In genomic region chr11:45929486-45930030, GRCh38 we compare ENCODE assay signal across 1 cellular context.
A peak's percentile ranks its signal among the peaks of the same experiment; 100 is the strongest.
TF ChIP-seq lines count a peak whose summit lies in the region.

No MANE protein-coding gene starts in this region.

TF ChIP-seq in HCT116, 20 proteins besides CTCF, POLR2A, EP300 and RAD21:
- TF ChIP-seq JUND (IDR thresholded peaks at IDR 0.05): no peak
- no peak for TF ChIP-seq ATF3 (IDR thresholded peaks at IDR 0.05)
- TF ChIP-seq POLR2AphosphoS5 (IDR thresholded peaks at IDR 0.05; ENCODE audit: low read depth, low read length): peak; percentile 9; the same call in 1 of the 2 replicates
- TF ChIP-seq SIN3A (IDR thresholded peaks at IDR 0.05; ENCODE audit: low read depth): no peak
TF ChIP-seq in HCT116: peak in this region for 1.
